7 cellular contexts compared by ENCODE assay signal in genomic region chr4:97097036-97097435, GRCh38.
DNase-seq lines count a peak whose midpoint lies in the region; ATAC-seq and TF ChIP-seq lines count a peak whose summit lies in the region.
"Not testable (repeated sequence)": the region's sequence is repeated elsewhere in the genome, so short reads cannot be mapped to it uniquely, and the experiment has no call there.

No MANE protein-coding gene starts in this region.

- H3K27ac ChIP-seq in GM23338 (ENCODE audit: low read depth) (peak overlapping the region; percentile 64; the same call in 1 of the 2 replicates), HUES6 (ENCODE audit: low read depth, low read length) (0 out of 2 replicates have a peak overlapping the region, but pooled peaks have one; percentile 23)
- not testable (repeated sequence) for H3K27ac ChIP-seq in endodermal cell (ENCODE audit: low read depth, low read length); neural progenitor cell

- H3K9me2 ChIP-seq in GM23338 (ENCODE audit: insufficient read depth), result not testable (repeated sequence)

- peak; percentile 57 for DNase-seq in GM23338 (ENCODE audit: low spot score)
- peak; percentile 48 for DNase-seq in NT2/D1 (ENCODE audit: low read depth, low spot score)
- peak; percentile 26 for DNase-seq in WTC11 (ENCODE audit: low spot score)
- peak; percentile 50 for DNase-seq in endodermal cell
- peak; percentile 25 for DNase-seq in iPS DF 19.7 (ENCODE audit: low read depth, low spot score)
- peak; percentile 8 for DNase-seq in neural progenitor cell (ENCODE audit: low spot score)

- H3K4me2 ChIP-seq in GM23338, result peak overlapping the region; percentile 31
- not testable (repeated sequence) for H3K4me2 ChIP-seq in neural progenitor cell

- not testable (repeated sequence) for ATAC-seq in GM23338, WTC11

- H3K4me1 Mint-ChIP-seq in GM23338, result peaks cover 12% of the 10 kb centered on the region
- H3K4me1 Mint-ChIP-seq in WTC11, result peaks cover 24% of the 10 kb centered on the region
- H3K4me1 Mint-ChIP-seq in endodermal cell, neural progenitor cell: not testable (repeated sequence)

- not testable (repeated sequence) for H3K36me3 ChIP-seq in GM23338 (ENCODE audit: insufficient read depth); HUES6 (ENCODE audit: control insufficient read depth, insufficient read depth, low read length); NT2/D1 (ENCODE audit: insufficient read depth, insufficient read length, low read length); endodermal cell (ENCODE audit: control insufficient read depth, insufficient read depth, low read length); neural progenitor cell

- H3F3A ChIP-seq in GM23338 (replicated peaks; ENCODE audit: low read depth); neural progenitor cell (ENCODE audit: low read depth): not testable (repeated sequence)

- not testable (repeated sequence) for TF ChIP-seq CTCF in GM23338 (conservative IDR thresholded peaks at IDR 0.05; ENCODE audit: low read depth in 2 of 2); WTC11 (IDR thresholded peaks at IDR 0.05); endodermal cell (conservative IDR thresholded peaks at IDR 0.05); neural progenitor cell (IDR thresholded peaks at IDR 0.05)

- H3K4me3 Mint-ChIP-seq in GM23338, WTC11, endodermal cell, neural progenitor cell: not testable (repeated sequence)

- not testable (repeated sequence) for H3K27me3 Mint-ChIP-seq in GM23338 (ENCODE audit: insufficient read depth, low read depth, poor library complexity); WTC11 (ENCODE audit: low read depth); endodermal cell (ENCODE audit: insufficient read depth); neural progenitor cell (ENCODE audit: insufficient read depth, low read depth)

- H3K4me1 ChIP-seq in GM23338 (ENCODE audit: insufficient read depth), result peaks cover 16% of the 10 kb centered on the region; the same call in 1 of the 2 replicates
- peaks cover 14% of the 10 kb centered on the region; the same call in 1 of the 2 replicates for H3K4me1 ChIP-seq in HUES6 (ENCODE audit: control insufficient read depth, insufficient read depth, low read length)
- not testable (repeated sequence) for H3K4me1 ChIP-seq in NT2/D1 (ENCODE audit: insufficient read depth, insufficient read length); endodermal cell (ENCODE audit: control insufficient read depth, insufficient read depth, low read length); neural progenitor cell

- WGBS in endodermal cell (ENCODE audit: insufficient coverage in 1 of 2, insufficient read length in 1 of 2), 2 experiments, result 67 to 76% methylated on average over 4 to 6 of the region's 6 CpGs

- H3K9me3 Mint-ChIP-seq in GM23338, endodermal cell, neural progenitor cell: not testable (repeated sequence)
- peaks cover 26% of the 10 kb centered on the region for H3K9me3 Mint-ChIP-seq in WTC11

- H3K27ac Mint-ChIP-seq in GM23338 (peak overlapping the region; percentile 60), WTC11 (peak overlapping the region; percentile 87), endodermal cell (peak overlapping the region; percentile 50)
- not testable (repeated sequence) for H3K27ac Mint-ChIP-seq in neural progenitor cell

- H3K9me3 ChIP-seq in HUES6 (ENCODE audit: control insufficient read depth, insufficient read depth, low read depth, low read length); NT2/D1 (ENCODE audit: insufficient read depth, low read length); endodermal cell (ENCODE audit: control insufficient read depth, low read length); neural progenitor cell (ENCODE audit: low read depth): not testable (repeated sequence)

- H2AFZ ChIP-seq in GM23338, result not testable (repeated sequence)
- H2AFZ ChIP-seq in neural progenitor cell (replicated peaks), result peak overlapping the region; percentile 52

- POLR2A ChIA-PET in WTC11 (lab: Charles Lee), result not testable (repeated sequence)

- not testable (repeated sequence) for H3K4me3 ChIP-seq in GM23338; HUES6 (ENCODE audit: low read depth, low read length); NT2/D1 (ENCODE audit: insufficient read length, low read depth); endodermal cell (ENCODE audit: low read length); neural progenitor cell

- not testable (repeated sequence) for H3K9ac ChIP-seq in HUES6 (ENCODE audit: low read length); NT2/D1 (ENCODE audit: insufficient read length, low read depth); endodermal cell (ENCODE audit: extremely low read depth, low read length, poor library complexity, severe bottlenecking); neural progenitor cell

- CTCF ChIA-PET in WTC11 (lab: Charles Lee), result not testable (repeated sequence)

- not testable (repeated sequence) for H3K79me2 ChIP-seq in GM23338 (replicated peaks; ENCODE audit: insufficient read depth); neural progenitor cell (ENCODE audit: low read depth)

- not testable (repeated sequence) for H3K36me3 Mint-ChIP-seq in GM23338 (ENCODE audit: low read depth); WTC11; endodermal cell (ENCODE audit: low read depth); neural progenitor cell

- not testable (repeated sequence) for H3K27me3 ChIP-seq in GM23338 (ENCODE audit: insufficient read depth); HUES6 (ENCODE audit: control insufficient read depth, insufficient read depth, low read length); NT2/D1 (ENCODE audit: insufficient read depth, insufficient read length); endodermal cell (ENCODE audit: control insufficient read depth, insufficient read depth, low read length, poor library complexity, severe bottlenecking); neural progenitor cell

- not testable (repeated sequence) for H4K20me1 ChIP-seq in GM23338 (replicated peaks; ENCODE audit: insufficient read depth); neural progenitor cell (ENCODE audit: low read depth)
